In the genomic region with DNA sequence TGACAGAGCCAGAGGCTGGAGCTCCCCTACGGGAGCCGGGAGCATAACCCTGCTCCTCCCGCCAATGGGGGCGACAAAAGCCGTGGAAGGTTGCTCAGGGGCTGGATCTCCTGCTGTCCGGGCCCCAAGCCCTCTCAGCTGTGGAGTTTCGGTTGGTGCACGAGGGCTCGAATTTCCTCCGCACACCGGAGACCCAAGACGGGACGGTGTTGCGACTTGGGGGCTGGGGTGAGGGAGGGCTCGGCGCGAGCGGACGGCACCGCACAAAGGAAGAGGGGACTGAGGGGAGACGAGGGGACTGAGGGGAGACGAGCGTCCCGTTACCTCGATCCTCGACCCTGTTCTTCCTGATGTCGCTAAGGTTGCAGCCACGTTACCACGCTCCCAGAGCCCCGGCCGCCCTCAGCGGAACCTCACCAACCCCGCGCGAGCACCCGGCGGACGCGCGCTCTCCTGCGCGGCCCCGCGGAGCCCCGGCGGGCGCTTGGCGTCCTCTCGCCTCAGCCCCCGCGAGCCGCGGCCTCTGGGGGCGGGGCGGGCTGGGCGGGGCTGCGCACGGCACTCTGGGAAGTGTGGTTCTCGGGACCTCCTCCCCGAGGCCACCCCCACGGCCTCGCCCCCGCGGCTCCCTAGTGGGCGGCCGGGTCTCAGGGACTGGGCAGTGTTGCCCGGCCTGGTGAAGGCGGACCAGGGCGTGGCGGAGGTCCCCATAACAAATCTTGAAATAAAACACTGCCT, we compare ENCODE assay signal across 1 cellular context.
A peak's percentile ranks its signal among the peaks of the same experiment; 100 is the strongest.
TF ChIP-seq lines count a peak whose summit lies in the region.

A gene (minus strand): TSS at position 525 of the 738 bp plus-strand sequence. CDS start 25,079 bp downstream, outside the sequence.

TF ChIP-seq in HepG2, 621 proteins besides CTCF, POLR2A, EP300 and RAD21 (continued from another document and continues in another):
- TF ChIP-seq, protein P1, sequence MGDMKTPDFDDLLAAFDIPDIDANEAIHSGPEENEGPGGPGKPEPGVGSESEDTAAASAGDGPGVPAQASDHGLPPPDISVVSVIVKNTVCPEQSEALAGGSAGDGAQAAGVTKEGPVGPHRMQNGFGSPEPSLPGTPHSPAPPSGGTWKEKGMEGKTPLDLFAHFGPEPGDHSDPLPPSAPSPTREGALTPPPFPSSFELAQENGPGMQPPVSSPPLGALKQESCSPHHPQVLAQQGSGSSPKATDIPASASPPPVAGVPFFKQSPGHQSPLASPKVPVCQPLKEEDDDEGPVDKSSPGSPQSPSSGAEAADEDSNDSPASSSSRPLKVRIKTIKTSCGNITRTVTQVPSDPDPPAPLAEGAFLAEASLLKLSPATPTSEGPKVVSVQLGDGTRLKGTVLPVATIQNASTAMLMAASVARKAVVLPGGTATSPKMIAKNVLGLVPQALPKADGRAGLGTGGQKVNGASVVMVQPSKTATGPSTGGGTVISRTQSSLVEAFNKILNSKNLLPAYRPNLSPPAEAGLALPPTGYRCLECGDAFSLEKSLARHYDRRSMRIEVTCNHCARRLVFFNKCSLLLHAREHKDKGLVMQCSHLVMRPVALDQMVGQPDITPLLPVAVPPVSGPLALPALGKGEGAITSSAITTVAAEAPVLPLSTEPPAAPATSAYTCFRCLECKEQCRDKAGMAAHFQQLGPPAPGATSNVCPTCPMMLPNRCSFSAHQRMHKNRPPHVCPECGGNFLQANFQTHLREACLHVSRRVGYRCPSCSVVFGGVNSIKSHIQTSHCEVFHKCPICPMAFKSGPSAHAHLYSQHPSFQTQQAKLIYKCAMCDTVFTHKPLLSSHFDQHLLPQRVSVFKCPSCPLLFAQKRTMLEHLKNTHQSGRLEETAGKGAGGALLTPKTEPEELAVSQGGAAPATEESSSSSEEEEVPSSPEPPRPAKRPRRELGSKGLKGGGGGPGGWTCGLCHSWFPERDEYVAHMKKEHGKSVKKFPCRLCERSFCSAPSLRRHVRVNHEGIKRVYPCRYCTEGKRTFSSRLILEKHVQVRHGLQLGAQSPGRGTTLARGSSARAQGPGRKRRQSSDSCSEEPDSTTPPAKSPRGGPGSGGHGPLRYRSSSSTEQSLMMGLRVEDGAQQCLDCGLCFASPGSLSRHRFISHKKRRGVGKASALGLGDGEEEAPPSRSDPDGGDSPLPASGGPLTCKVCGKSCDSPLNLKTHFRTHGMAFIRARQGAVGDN (CRISPR knock-in tag; IDR thresholded peaks at IDR 0.05): peak; percentile 85
- TF ChIP-seq YY1 (IDR thresholded peaks at IDR 0.05; ENCODE audit: insufficient read depth, insufficient replicate concordance, low read depth, low read length) (peak; percentile 40), ZFP1 (CRISPR knock-in tag; IDR thresholded peaks at IDR 0.05) (no peak), RFX3 (CRISPR knock-in tag; IDR thresholded peaks at IDR 0.05) (no peak), SPEN (CRISPR knock-in tag; IDR thresholded peaks at IDR 0.05; ENCODE audit: low read depth) (peak; percentile 67), ZZZ3 (CRISPR knock-in tag; IDR thresholded peaks at IDR 0.05; ENCODE audit: borderline replicate concordance) (0 out of 2 replicates have a peak, but pooled peaks have one; percentile 12), GATA4 (IDR thresholded peaks at IDR 0.05; ENCODE audit: borderline replicate concordance, low read depth) (peak; percentile 62; the same call in 1 of the 2 replicates), HDAC1 (CRISPR knock-in tag; IDR thresholded peaks at IDR 0.05) (peak; percentile 65), CHCHD3 (CRISPR knock-in tag; IDR thresholded peaks at IDR 0.05) (0 out of 2 replicates have a peak, but pooled peaks have one; percentile 8), ZNF44 (CRISPR knock-in tag; IDR thresholded peaks at IDR 0.05) (no peak), SIN3B (IDR thresholded peaks at IDR 0.05; ENCODE audit: low read length) (no peak), RORA (CRISPR knock-in tag; IDR thresholded peaks at IDR 0.05) (no peak), ZNF256 (CRISPR knock-in tag; conservative IDR thresholded peaks at IDR 0.05) (no peak), KDM5A (IDR thresholded peaks at IDR 0.05; ENCODE audit: borderline replicate concordance, low read length) (0 out of 2 replicates have a peak, but pooled peaks have one; percentile 44), SP5 (CRISPR knock-in tag; IDR thresholded peaks at IDR 0.05; ENCODE audit: borderline replicate concordance, low read depth) (0 out of 2 replicates have a peak, but pooled peaks have one; percentile 64), ZNF652 (CRISPR knock-in tag; IDR thresholded peaks at IDR 0.05; ENCODE audit: borderline replicate concordance, low read depth) (no peak), KDM5B (CRISPR knock-in tag; IDR thresholded peaks at IDR 0.05; ENCODE audit: borderline replicate concordance) (peak; percentile 80)
- TF ChIP-seq, protein P2, sequence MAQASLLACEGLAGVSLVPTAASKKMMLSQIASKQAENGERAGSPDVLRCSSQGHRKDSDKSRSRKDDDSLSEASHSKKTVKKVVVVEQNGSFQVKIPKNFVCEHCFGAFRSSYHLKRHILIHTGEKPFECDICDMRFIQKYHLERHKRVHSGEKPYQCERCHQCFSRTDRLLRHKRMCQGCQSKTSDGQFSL (CRISPR knock-in tag; IDR thresholded peaks at IDR 0.05): 0 out of 2 replicates have a peak, but pooled peaks have one; percentile 39
- TF ChIP-seq, protein P3, sequence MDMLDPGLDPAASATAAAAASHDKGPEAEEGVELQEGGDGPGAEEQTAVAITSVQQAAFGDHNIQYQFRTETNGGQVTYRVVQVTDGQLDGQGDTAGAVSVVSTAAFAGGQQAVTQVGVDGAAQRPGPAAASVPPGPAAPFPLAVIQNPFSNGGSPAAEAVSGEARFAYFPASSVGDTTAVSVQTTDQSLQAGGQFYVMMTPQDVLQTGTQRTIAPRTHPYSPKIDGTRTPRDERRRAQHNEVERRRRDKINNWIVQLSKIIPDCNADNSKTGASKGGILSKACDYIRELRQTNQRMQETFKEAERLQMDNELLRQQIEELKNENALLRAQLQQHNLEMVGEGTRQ (IDR thresholded peaks at IDR 0.05; ENCODE audit: low read depth, low read length): no peak
- TF ChIP-seq, protein P3 (CRISPR knock-in tag; IDR thresholded peaks at IDR 0.05; ENCODE audit: borderline replicate concordance): no peak
- TF ChIP-seq, protein P4, sequence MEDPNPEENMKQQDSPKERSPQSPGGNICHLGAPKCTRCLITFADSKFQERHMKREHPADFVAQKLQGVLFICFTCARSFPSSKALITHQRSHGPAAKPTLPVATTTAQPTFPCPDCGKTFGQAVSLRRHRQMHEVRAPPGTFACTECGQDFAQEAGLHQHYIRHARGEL (CRISPR knock-in tag; IDR thresholded peaks at IDR 0.05): no peak
- TF ChIP-seq, protein P5, sequence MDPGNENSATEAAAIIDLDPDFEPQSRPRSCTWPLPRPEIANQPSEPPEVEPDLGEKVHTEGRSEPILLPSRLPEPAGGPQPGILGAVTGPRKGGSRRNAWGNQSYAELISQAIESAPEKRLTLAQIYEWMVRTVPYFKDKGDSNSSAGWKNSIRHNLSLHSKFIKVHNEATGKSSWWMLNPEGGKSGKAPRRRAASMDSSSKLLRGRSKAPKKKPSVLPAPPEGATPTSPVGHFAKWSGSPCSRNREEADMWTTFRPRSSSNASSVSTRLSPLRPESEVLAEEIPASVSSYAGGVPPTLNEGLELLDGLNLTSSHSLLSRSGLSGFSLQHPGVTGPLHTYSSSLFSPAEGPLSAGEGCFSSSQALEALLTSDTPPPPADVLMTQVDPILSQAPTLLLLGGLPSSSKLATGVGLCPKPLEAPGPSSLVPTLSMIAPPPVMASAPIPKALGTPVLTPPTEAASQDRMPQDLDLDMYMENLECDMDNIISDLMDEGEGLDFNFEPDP (CRISPR knock-in tag; conservative IDR thresholded peaks at IDR 0.05): 0 out of 2 replicates have a peak, but pooled peaks have one; percentile 49
- TF ChIP-seq, protein P6, sequence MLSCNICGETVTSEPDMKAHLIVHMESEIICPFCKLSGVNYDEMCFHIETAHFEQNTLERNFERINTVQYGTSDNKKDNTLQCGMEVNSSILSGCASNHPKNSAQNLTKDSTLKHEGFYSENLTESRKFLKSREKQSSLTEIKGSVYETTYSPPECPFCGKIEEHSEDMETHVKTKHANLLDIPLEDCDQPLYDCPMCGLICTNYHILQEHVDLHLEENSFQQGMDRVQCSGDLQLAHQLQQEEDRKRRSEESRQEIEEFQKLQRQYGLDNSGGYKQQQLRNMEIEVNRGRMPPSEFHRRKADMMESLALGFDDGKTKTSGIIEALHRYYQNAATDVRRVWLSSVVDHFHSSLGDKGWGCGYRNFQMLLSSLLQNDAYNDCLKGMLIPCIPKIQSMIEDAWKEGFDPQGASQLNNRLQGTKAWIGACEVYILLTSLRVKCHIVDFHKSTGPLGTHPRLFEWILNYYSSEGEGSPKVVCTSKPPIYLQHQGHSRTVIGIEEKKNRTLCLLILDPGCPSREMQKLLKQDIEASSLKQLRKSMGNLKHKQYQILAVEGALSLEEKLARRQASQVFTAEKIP (CRISPR knock-in tag; IDR thresholded peaks at IDR 0.05; ENCODE audit: borderline replicate concordance): no peak
- TF ChIP-seq, protein P7, sequence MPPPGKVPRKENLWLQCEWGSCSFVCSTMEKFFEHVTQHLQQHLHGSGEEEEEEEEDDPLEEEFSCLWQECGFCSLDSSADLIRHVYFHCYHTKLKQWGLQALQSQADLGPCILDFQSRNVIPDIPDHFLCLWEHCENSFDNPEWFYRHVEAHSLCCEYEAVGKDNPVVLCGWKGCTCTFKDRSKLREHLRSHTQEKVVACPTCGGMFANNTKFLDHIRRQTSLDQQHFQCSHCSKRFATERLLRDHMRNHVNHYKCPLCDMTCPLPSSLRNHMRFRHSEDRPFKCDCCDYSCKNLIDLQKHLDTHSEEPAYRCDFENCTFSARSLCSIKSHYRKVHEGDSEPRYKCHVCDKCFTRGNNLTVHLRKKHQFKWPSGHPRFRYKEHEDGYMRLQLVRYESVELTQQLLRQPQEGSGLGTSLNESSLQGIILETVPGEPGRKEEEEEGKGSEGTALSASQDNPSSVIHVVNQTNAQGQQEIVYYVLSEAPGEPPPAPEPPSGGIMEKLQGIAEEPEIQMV (CRISPR knock-in tag; IDR thresholded peaks at IDR 0.05; ENCODE audit: low read depth): 0 out of 2 replicates have a peak, but pooled peaks have one; percentile 51
- TF ChIP-seq, protein P8, sequence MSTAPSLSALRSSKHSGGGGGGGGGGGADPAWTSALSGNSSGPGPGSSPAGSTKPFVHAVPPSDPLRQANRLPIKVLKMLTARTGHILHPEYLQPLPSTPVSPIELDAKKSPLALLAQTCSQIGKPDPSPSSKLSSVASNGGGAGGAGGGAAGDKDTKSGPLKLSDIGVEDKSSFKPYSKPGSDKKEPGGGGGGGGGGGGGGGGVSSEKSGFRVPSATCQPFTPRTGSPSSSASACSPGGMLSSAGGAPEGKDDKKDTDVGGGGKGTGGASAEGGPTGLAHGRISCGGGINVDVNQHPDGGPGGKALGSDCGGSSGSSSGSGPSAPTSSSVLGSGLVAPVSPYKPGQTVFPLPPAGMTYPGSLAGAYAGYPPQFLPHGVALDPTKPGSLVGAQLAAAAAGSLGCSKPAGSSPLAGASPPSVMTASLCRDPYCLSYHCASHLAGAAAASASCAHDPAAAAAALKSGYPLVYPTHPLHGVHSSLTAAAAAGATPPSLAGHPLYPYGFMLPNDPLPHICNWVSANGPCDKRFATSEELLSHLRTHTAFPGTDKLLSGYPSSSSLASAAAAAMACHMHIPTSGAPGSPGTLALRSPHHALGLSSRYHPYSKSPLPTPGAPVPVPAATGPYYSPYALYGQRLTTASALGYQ (CRISPR knock-in tag; IDR thresholded peaks at IDR 0.05): no peak
- TF ChIP-seq, protein P9, sequence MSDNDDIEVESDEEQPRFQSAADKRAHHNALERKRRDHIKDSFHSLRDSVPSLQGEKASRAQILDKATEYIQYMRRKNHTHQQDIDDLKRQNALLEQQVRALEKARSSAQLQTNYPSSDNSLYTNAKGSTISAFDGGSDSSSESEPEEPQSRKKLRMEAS (IDR thresholded peaks at IDR 0.05): peak; percentile 87
- TF ChIP-seq, protein P10, sequence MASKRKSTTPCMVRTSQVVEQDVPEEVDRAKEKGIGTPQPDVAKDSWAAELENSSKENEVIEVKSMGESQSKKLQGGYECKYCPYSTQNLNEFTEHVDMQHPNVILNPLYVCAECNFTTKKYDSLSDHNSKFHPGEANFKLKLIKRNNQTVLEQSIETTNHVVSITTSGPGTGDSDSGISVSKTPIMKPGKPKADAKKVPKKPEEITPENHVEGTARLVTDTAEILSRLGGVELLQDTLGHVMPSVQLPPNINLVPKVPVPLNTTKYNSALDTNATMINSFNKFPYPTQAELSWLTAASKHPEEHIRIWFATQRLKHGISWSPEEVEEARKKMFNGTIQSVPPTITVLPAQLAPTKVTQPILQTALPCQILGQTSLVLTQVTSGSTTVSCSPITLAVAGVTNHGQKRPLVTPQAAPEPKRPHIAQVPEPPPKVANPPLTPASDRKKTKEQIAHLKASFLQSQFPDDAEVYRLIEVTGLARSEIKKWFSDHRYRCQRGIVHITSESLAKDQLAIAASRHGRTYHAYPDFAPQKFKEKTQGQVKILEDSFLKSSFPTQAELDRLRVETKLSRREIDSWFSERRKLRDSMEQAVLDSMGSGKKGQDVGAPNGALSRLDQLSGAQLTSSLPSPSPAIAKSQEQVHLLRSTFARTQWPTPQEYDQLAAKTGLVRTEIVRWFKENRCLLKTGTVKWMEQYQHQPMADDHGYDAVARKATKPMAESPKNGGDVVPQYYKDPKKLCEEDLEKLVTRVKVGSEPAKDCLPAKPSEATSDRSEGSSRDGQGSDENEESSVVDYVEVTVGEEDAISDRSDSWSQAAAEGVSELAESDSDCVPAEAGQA (IDR thresholded peaks at IDR 0.05; ENCODE audit: low read depth): no peak
- TF ChIP-seq, protein P10 (CRISPR knock-in tag; IDR thresholded peaks at IDR 0.05; ENCODE audit: borderline replicate concordance): no peak
- TF ChIP-seq, protein P11, sequence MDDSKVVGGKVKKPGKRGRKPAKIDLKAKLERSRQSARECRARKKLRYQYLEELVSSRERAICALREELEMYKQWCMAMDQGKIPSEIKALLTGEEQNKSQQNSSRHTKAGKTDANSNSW (CRISPR knock-in tag; IDR thresholded peaks at IDR 0.05; ENCODE audit: borderline replicate concordance): peak; percentile 31; the same call in 1 of the 2 replicates
